In the genomic region with DNA sequence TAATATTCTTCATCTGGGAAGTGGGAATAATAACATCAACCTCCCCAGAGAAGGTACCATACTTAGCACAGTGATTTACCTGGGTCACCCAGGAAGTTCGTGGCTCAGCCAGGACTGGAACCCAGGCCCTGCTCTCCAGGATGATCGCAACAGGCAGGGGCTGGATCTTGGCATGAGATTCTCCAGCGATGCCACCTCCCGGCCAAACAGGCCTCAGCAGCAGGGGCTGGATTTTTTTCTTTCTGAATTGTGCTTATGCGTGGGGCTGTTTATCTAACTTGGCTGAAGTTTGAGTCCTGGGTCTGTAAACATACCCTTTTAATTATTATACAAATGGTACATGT, we compare ENCODE assay signal across 1 cellular context.
TF ChIP-seq lines count a peak whose summit lies in the region.

No MANE protein-coding gene starts in this region.

TF ChIP-seq in HepG2, 621 proteins besides CTCF, POLR2A, EP300 and RAD21 (continued from another document and continues in another):
- TF ChIP-seq HBP1 (CRISPR knock-in tag; IDR thresholded peaks at IDR 0.05; ENCODE audit: low read depth) (no peak), ZNF333 (CRISPR knock-in tag; IDR thresholded peaks at IDR 0.05; ENCODE audit: borderline replicate concordance) (no peak), SIX1 (CRISPR knock-in tag; IDR thresholded peaks at IDR 0.05; ENCODE audit: borderline replicate concordance) (no peak), TFAP4 (IDR thresholded peaks at IDR 0.05; ENCODE audit: borderline replicate concordance, low read depth) (no peak), ZNF780A (CRISPR knock-in tag; IDR thresholded peaks at IDR 0.05) (no peak; the same call in 1 of the 2 replicates), ZNF616 (CRISPR knock-in tag; IDR thresholded peaks at IDR 0.05; ENCODE audit: low read depth) (no peak), ZNF326 (CRISPR knock-in tag; IDR thresholded peaks at IDR 0.05; ENCODE audit: borderline replicate concordance) (no peak), ZNF547 (CRISPR knock-in tag; IDR thresholded peaks at IDR 0.05) (no peak), ZNF468 (CRISPR knock-in tag; IDR thresholded peaks at IDR 0.05) (no peak), KMT2A (CRISPR knock-in tag; IDR thresholded peaks at IDR 0.05) (no peak), GTF2F1 (IDR thresholded peaks at IDR 0.05; ENCODE audit: low read length) (no peak), KMT2B (CRISPR knock-in tag; IDR thresholded peaks at IDR 0.05) (no peak), ZBTB25 (CRISPR knock-in tag; IDR thresholded peaks at IDR 0.05) (no peak), XRCC5 (optimal IDR thresholded peaks at IDR 0.05; ENCODE audit: low read length) (no peak), ZNF790 (CRISPR knock-in tag; IDR thresholded peaks at IDR 0.05; ENCODE audit: borderline replicate concordance) (no peak), BCL6 (CRISPR knock-in tag; IDR thresholded peaks at IDR 0.05) (peak; percentile 35; the same call in 1 of the 2 replicates), ZNF557 (CRISPR knock-in tag; IDR thresholded peaks at IDR 0.05) (no peak), ZNF256 (CRISPR knock-in tag; conservative IDR thresholded peaks at IDR 0.05) (no peak), CENPX (CRISPR knock-in tag; IDR thresholded peaks at IDR 0.05) (no peak), HCFC1 (IDR thresholded peaks at IDR 0.05; ENCODE audit: low read depth, low read length) (no peak), ZNF44 (CRISPR knock-in tag; IDR thresholded peaks at IDR 0.05) (no peak), MXD4 (CRISPR knock-in tag; IDR thresholded peaks at IDR 0.05) (no peak), ARID5B (CRISPR knock-in tag; IDR thresholded peaks at IDR 0.05) (0 out of 2 replicates have a peak, but pooled peaks have one; percentile 27), FOXA1 (IDR thresholded peaks at IDR 0.05) (no peak), FOXA1 (CRISPR knock-in tag; IDR thresholded peaks at IDR 0.05) (no peak), MYNN (CRISPR knock-in tag; IDR thresholded peaks at IDR 0.05; ENCODE audit: low read depth) (no peak), ARNTL (CRISPR knock-in tag; IDR thresholded peaks at IDR 0.05) (no peak), ZNF280D (CRISPR knock-in tag; IDR thresholded peaks at IDR 0.05) (no peak), ZNF687 (CRISPR knock-in tag; IDR thresholded peaks at IDR 0.05) (peak; percentile 63), XBP1 (CRISPR knock-in tag; IDR thresholded peaks at IDR 0.05) (no peak), MIER3 (CRISPR knock-in tag; IDR thresholded peaks at IDR 0.05; ENCODE audit: borderline replicate concordance) (no peak)
- TF ChIP-seq, protein P1, sequence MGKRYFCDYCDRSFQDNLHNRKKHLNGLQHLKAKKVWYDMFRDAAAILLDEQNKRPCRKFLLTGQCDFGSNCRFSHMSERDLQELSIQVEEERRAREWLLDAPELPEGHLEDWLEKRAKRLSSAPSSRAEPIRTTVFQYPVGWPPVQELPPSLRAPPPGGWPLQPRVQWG (CRISPR knock-in tag; IDR thresholded peaks at IDR 0.05; ENCODE audit: borderline replicate concordance, low read depth), result no peak
- TF ChIP-seq, protein P2, sequence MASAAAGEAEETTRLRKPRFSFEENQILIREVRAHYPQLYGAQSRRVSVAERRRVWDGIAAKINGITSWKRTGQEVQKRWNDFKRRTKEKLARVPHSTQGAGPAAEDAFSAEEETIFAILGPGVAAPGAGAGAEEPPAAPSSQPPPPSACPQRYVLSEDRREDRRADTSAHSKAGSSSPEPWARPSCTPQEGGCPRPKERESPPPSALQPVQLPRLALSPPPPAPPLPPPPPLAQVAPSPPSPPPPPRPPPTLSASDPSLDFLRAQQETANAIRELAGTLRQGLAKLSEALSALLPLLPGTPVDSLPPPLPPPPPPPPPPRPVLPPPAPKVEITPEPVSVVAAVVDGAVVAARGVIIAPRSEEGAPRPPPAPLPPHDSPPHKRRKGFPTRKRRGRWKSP (CRISPR knock-in tag; IDR thresholded peaks at IDR 0.05), result no peak
- TF ChIP-seq, protein P3, sequence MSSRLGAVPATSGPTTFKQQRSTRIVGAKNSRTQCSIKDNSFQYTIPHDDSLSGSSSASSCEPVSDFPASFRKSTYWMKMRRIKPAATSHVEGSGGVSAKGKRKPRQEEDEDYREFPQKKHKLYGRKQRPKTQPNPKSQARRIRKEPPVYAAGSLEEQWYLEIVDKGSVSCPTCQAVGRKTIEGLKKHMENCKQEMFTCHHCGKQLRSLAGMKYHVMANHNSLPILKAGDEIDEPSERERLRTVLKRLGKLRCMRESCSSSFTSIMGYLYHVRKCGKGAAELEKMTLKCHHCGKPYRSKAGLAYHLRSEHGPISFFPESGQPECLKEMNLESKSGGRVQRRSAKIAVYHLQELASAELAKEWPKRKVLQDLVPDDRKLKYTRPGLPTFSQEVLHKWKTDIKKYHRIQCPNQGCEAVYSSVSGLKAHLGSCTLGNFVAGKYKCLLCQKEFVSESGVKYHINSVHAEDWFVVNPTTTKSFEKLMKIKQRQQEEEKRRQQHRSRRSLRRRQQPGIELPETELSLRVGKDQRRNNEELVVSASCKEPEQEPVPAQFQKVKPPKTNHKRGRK (CRISPR knock-in tag; IDR thresholded peaks at IDR 0.05), result no peak
- TF ChIP-seq, protein P4, sequence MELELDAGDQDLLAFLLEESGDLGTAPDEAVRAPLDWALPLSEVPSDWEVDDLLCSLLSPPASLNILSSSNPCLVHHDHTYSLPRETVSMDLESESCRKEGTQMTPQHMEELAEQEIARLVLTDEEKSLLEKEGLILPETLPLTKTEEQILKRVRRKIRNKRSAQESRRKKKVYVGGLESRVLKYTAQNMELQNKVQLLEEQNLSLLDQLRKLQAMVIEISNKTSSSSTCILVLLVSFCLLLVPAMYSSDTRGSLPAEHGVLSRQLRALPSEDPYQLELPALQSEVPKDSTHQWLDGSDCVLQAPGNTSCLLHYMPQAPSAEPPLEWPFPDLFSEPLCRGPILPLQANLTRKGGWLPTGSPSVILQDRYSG (CRISPR knock-in tag; IDR thresholded peaks at IDR 0.05), result no peak
- TF ChIP-seq, protein P5, sequence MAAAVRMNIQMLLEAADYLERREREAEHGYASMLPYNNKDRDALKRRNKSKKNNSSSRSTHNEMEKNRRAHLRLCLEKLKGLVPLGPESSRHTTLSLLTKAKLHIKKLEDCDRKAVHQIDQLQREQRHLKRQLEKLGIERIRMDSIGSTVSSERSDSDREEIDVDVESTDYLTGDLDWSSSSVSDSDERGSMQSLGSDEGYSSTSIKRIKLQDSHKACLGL (CRISPR knock-in tag; IDR thresholded peaks at IDR 0.05), result no peak
- TF ChIP-seq, protein P6, sequence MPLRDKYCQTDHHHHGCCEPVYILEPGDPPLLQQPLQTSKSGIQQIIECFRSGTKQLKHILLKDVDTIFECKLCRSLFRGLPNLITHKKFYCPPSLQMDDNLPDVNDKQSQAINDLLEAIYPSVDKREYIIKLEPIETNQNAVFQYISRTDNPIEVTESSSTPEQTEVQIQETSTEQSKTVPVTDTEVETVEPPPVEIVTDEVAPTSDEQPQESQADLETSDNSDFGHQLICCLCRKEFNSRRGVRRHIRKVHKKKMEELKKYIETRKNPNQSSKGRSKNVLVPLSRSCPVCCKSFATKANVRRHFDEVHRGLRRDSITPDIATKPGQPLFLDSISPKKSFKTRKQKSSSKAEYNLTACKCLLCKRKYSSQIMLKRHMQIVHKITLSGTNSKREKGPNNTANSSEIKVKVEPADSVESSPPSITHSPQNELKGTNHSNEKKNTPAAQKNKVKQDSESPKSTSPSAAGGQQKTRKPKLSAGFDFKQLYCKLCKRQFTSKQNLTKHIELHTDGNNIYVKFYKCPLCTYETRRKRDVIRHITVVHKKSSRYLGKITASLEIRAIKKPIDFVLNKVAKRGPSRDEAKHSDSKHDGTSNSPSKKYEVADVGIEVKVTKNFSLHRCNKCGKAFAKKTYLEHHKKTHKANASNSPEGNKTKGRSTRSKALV (CRISPR knock-in tag; IDR thresholded peaks at IDR 0.05), result no peak
